Comparison of ENCODE assay signal across 15 cellular contexts in genomic region chr20:10167025-10167424, GRCh38.
"Had no signal": no experiment of that assay in that cellular context is flagged by ENCODE, and none has a peak within 500 bp of the region (broad histone marks: within the 10 kb centered on the region; RNA-seq: fewer than 3 reads in every experiment).

No MANE protein-coding gene starts in this region.

- DNase-seq: KBM-7, MV-4-11, NCI-H1048, NCI-H1105, NCI-H1417, NCI-H1436 treated with DMSO at 0.1 percent for 48 hours, NCI-H1694, NCI-H187 treated with DMSO at 0.1 percent for 48 hours, NCI-H2029 treated with DMSO at 0.1 percent for 48 hours, NCI-H345, NCI-H526 treated with DMSO at 0.1 percent for 48 hours, NCI-H748 treated with DMSO at 0.1 percent for 48 hours, Right ventricle myocardium superior, RPMI8226, SIG-M5 had no signal
